ENCODE assay signal across 8 cellular contexts in genomic region chr17:38667099-38667786, GRCh38. TPM values are rescaled to one million over a fixed set of nuclear protein-coding genes. Genes with fewer than 3 reads are reported as not detected.
DNase-seq lines count a peak whose midpoint lies in the region; ATAC-seq and TF ChIP-seq lines count a peak whose summit lies in the region.

No MANE protein-coding gene starts in this region.

- H3K9me3 Mint-ChIP-seq in brain, result peaks cover 0 to 5% (median 0%) of the 10 kb centered on the region in 5 experiments

- peak overlapping the region in 1 of 5 experiments; percentile 21 for H3K4me3 Mint-ChIP-seq in brain

- H3K27me3 Mint-ChIP-seq in brain, result peaks cover 50% of the 10 kb centered on the region

- no peaks in the 10 kb centered on the region for H3K36me3 Mint-ChIP-seq in brain

- ATAC-seq in GM21515 (IDR thresholded peaks at IDR 0.05; ENCODE audit: unreplicated experiment), result no peak

- peak; percentile 38 to 83 for DNase-seq in NCI-H524 (lab: John Stamatoyannopoulos, UW)
- no peak for DNase-seq in NCI-H524 treated with DMSO at 0.1 percent for 48 hours (lab: John Stamatoyannopoulos, UW)
- peak; percentile 12 to 14 for DNase-seq in NCI-H187 (lab: John Stamatoyannopoulos, UW)
- DNase-seq in T-helper 22 cell (ENCODE audit: low read depth), result peak; percentile 25
- peak; percentile 84 for DNase-seq in iPS-NIHi7 (ENCODE audit: extremely low spot score)
- peak; percentile 31 for DNase-seq in smooth muscle cell of the brain vasculature (ENCODE audit: low read depth, low spot score)

- peak; percentile 99 to 100 for TF ChIP-seq CTCF in brain (conservative IDR thresholded peaks at IDR 0.05)

- peaks cover 25% of the 10 kb centered on the region for H3K4me1 Mint-ChIP-seq in brain

- peak overlapping the region in 3 of 5 experiments; percentile 20 to 54 (median 43) for H3K27ac Mint-ChIP-seq in brain

RNA-seq across cellular contexts. Expression of gene EPOP, which starts 7.5 kb away (rescaled TPM):
- polyA plus RNA-seq in brain (ENCODE audit: insufficient read depth, low read depth, low replicate concordance), result 8.8 TPM

RNA-seq across cellular contexts. Expression of gene MLLT6, which starts 37.8 kb away (rescaled TPM):
- 50.9 TPM for polyA plus RNA-seq in brain (ENCODE audit: insufficient read depth, low read depth, low replicate concordance)
